ENCODE assay signal across 13 cellular contexts in genomic region chr6:26120807-26121140, GRCh38. TPM values are rescaled to one million over a fixed set of nuclear protein-coding genes. Genes with fewer than 3 reads are reported as not detected.
DNase-seq lines count a peak whose midpoint lies in the region; ATAC-seq and TF ChIP-seq lines count a peak whose summit lies in the region.
"Had no signal": no experiment of that assay in that cellular context is flagged by ENCODE, and none has a peak within 500 bp of the region (broad histone marks: within the 10 kb centered on the region; RNA-seq: fewer than 3 reads in every experiment).

No MANE protein-coding gene starts in this region.

- no peaks in the 10 kb centered on the region for H3K36me3 ChIP-seq in CD4-positive, CD25-positive, alpha-beta regulatory T cell (ENCODE audit: control insufficient read depth, insufficient read depth, low read length)
- no peaks in the 10 kb centered on the region; the same call in 1 of the 2 replicates for H3K36me3 ChIP-seq in HUES48 (ENCODE audit: control insufficient read depth, insufficient read depth, low read length)
- H3K36me3 ChIP-seq in liver (ENCODE audit: control insufficient read depth in 4 of 4, insufficient read depth in 3 of 4, low read depth in 1 of 4, low read length in 3 of 4): no peaks in the 10 kb centered on the region
- H3K36me3 ChIP-seq in gastrocnemius medialis: no peaks in the 10 kb centered on the region

- CTCF ChIA-PET in RWPE1 (lab: Yijun Ruan, JAX): no interaction called here

- H3K27ac Mint-ChIP-seq in CD4-positive, CD25-positive, alpha-beta regulatory T cell: peak overlapping the region; percentile 78 to 100 (median 82)
- peak overlapping the region; percentile 82 for H3K27ac Mint-ChIP-seq in activated T-helper 17 cell treated with anti-CD3 and anti-CD28 coated beads, Interleukin-2, amount 50 U/mL, for 72 hours

- 41% methylated on average over 3 of the region's 3 CpGs for WGBS in liver

- H3K4me3 Mint-ChIP-seq in CD4-positive, CD25-positive, alpha-beta regulatory T cell: peak overlapping the region in 2 of 4 donors; percentile 7 to 13
- H3K4me3 Mint-ChIP-seq in activated T-helper 17 cell treated with anti-CD3 and anti-CD28 coated beads, Interleukin-2, amount 50 U/mL, for 72 hours: peak overlapping the region; percentile 96

- no peak for TF ChIP-seq POLR2A in gastrocnemius medialis (IDR thresholded peaks at IDR 0.05)

- intact Hi-C loops in gastrocnemius medialis (cut with DNase I; ENCODE audit: low total_unique reads): loop anchor here (5.0 to 10.0 kb wide), 3 partner anchors 52 to 1012 kb away; partner anchors contain the start of gene HMGN4

- H3K9ac ChIP-seq in HUES48 (ENCODE audit: low read depth, low read length): no peak overlapping the region; the same call in 1 of the 2 replicates
- H3K9ac ChIP-seq in liver (ENCODE audit: low read depth in 1 of 2, low read length in 2 of 2): peak overlapping the region in 1 of 2 donors; percentile 93

- TF ChIP-seq RAD21 in liver (IDR thresholded peaks at IDR 0.05): no peak

- H3K4me1 Mint-ChIP-seq in CD4-positive, CD25-positive, alpha-beta regulatory T cell: peaks cover 8 to 20% (median 16%) of the 10 kb centered on the region in 4 donors
- peaks cover 16% of the 10 kb centered on the region for H3K4me1 Mint-ChIP-seq in activated T-helper 17 cell treated with anti-CD3 and anti-CD28 coated beads, Interleukin-2, amount 50 U/mL, for 72 hours

- peaks cover 9% of the 10 kb centered on the region for H3K27me3 Mint-ChIP-seq in CD4-positive, CD25-positive, alpha-beta regulatory T cell
- H3K27me3 Mint-ChIP-seq in activated T-helper 17 cell treated with anti-CD3 and anti-CD28 coated beads, Interleukin-2, amount 50 U/mL, for 72 hours: no peaks in the 10 kb centered on the region
- H3K27me3 Mint-ChIP-seq: activated T-cell treated with anti-CD3 and anti-CD28 coated beads, Interleukin-2, amount 50 U/mL, for 24 hours had no signal

- no peaks in the 10 kb centered on the region for H3K9me3 ChIP-seq in CD4-positive, CD25-positive, alpha-beta regulatory T cell (ENCODE audit: control insufficient read depth in 2 of 2, low read length in 2 of 2)
- H3K9me3 ChIP-seq in HUES48 (ENCODE audit: control insufficient read depth, insufficient read depth, low read length) (no peaks in the 10 kb centered on the region), liver (ENCODE audit: control insufficient read depth in 4 of 4, low read length in 3 of 4) (no peaks in the 10 kb centered on the region), gastrocnemius medialis (no peaks in the 10 kb centered on the region)

- H3K9me3 Mint-ChIP-seq in CD4-positive, CD25-positive, alpha-beta regulatory T cell: peaks cover 0 to 4% (median 0%) of the 10 kb centered on the region in 7 donors
- peaks cover 3% of the 10 kb centered on the region for H3K9me3 Mint-ChIP-seq in activated T-helper 17 cell treated with anti-CD3 and anti-CD28 coated beads, Interleukin-2, amount 50 U/mL, for 72 hours
- H3K9me3 Mint-ChIP-seq: activated T-cell treated with anti-CD3 and anti-CD28 coated beads, Interleukin-2, amount 50 U/mL, for 24 hours had no signal

- POLR2A ChIA-PET in RWPE1 (lab: Yijun Ruan, JAX; ENCODE audit: low non-redundant PET): no interaction called here

- peaks cover 13% of the 10 kb centered on the region for H3K4me1 ChIP-seq in CD4-positive, CD25-positive, alpha-beta regulatory T cell (ENCODE audit: control insufficient read depth, insufficient read depth, low read length, poor library complexity, severe bottlenecking)
- H3K4me1 ChIP-seq in HUES48 (ENCODE audit: control insufficient read depth, insufficient read depth, low read length) (peaks cover 16% of the 10 kb centered on the region), liver (ENCODE audit: control insufficient read depth in 4 of 4, insufficient read depth in 4 of 4, low read length in 3 of 4) (peaks cover 0 to 26% (median 8%) of the 10 kb centered on the region in 4 donors), gastrocnemius medialis (peaks cover 0 to 10% of the 10 kb centered on the region in 2 donors)

- no peak for DNase-seq in CD4-positive, CD25-positive, alpha-beta regulatory T cell
- DNase-seq in NCI-H2107 treated with DMSO at 0.1 percent for 48 hours (lab: John Stamatoyannopoulos, UW; ENCODE audit: unreplicated experiment) (no peak), HUDEP-2 (lab: John Stamatoyannopoulos, UW; ENCODE audit: unreplicated experiment in 76 of 76) (no peak), gastrocnemius medialis (no peak), RWPE1 (ENCODE audit: low spot score) (no peak)
- DNase-seq: activated T-cell treated with anti-CD3 and anti-CD28 coated beads, Interleukin-2, amount 50 U/mL, for 24 hours; hippocampal formation; mesendoderm; NCI-H1048; stimulated activated CD4-positive, alpha-beta T cell treated with anti-CD3 and anti-CD28 coated beads, Interleukin-4, amount 100 ng/mL, for 4 hours had no signal

- peaks cover 8% of the 10 kb centered on the region for H3K36me3 Mint-ChIP-seq in CD4-positive, CD25-positive, alpha-beta regulatory T cell
- H3K36me3 Mint-ChIP-seq in activated T-helper 17 cell treated with anti-CD3 and anti-CD28 coated beads, Interleukin-2, amount 50 U/mL, for 72 hours (ENCODE audit: low read depth): peaks cover 33% of the 10 kb centered on the region

- no peak for TF ChIP-seq CTCF in liver (IDR thresholded peaks at IDR 0.05; ENCODE audit: low read depth, low read length, missing input control)
- TF ChIP-seq CTCF in gastrocnemius medialis (IDR thresholded peaks at IDR 0.05 in 4 of 5, conservative IDR thresholded peaks at IDR 0.05 in 1 of 5): no peak
- TF ChIP-seq CTCF in RWPE1 (conservative IDR thresholded peaks at IDR 0.05; ENCODE audit: low read depth): no peak

- no peak overlapping the region for H3K27ac ChIP-seq in CD4-positive, CD25-positive, alpha-beta regulatory T cell (ENCODE audit: insufficient read depth, low read length, poor library complexity, severe bottlenecking)
- H3K27ac ChIP-seq in HUES48 (ENCODE audit: low read depth, low read length) (peak overlapping the region; percentile 69), liver (ENCODE audit: low read depth in 1 of 2, low read length in 2 of 2) (peak overlapping the region; percentile 97 to 99), gastrocnemius medialis (no peak overlapping the region), RWPE1 (no peak overlapping the region)

- H3K27me3 ChIP-seq in CD4-positive, CD25-positive, alpha-beta regulatory T cell (ENCODE audit: control insufficient read depth, insufficient read depth, low read length): no peaks in the 10 kb centered on the region
- H3K27me3 ChIP-seq in HUES48 (ENCODE audit: control insufficient read depth, insufficient read depth, low read length) (no peaks in the 10 kb centered on the region), liver (ENCODE audit: control insufficient read depth in 4 of 4, insufficient read depth in 4 of 4, low read length in 3 of 4) (no peaks in the 10 kb centered on the region), gastrocnemius medialis (no peaks in the 10 kb centered on the region)

- no peak for ATAC-seq in CD4-positive, CD25-positive, alpha-beta regulatory T cell (ENCODE audit: low read depth in 2 of 2)
- ATAC-seq in activated T-helper 17 cell treated with anti-CD3 and anti-CD28 coated beads, Interleukin-2, amount 50 U/mL, for 72 hours (replicated peaks): no peak
- ATAC-seq in gastrocnemius medialis: no peak

- H3K4me3 ChIP-seq in CD4-positive, CD25-positive, alpha-beta regulatory T cell (ENCODE audit: low read depth, low read length): no peak overlapping the region
- no peak overlapping the region for H3K4me3 ChIP-seq in HUES48 (ENCODE audit: low read depth, low read length)
- H3K4me3 ChIP-seq in liver (ENCODE audit: low read depth in 1 of 3, low read length in 3 of 3): peak overlapping the region in 1 of 3 donors; percentile 18
- no peak overlapping the region for H3K4me3 ChIP-seq in gastrocnemius medialis

- in situ Hi-C loops in gastrocnemius medialis (cut with MboI; ENCODE audit: low sequenced_read_pairs in 4 of 4): loop anchor here in 2 of 4 donors (5.0 to 25.0 kb wide), 2 partner anchors 37 to 1017 kb away; a partner anchor contains a TSS

TF ChIP-seq in liver, 16 proteins besides CTCF, POLR2A, EP300 and RAD21:
- TF ChIP-seq YY1 (IDR thresholded peaks at IDR 0.05) (peak; percentile 23), SP1 (IDR thresholded peaks at IDR 0.05) (no peak)

RNA-seq across cellular contexts. Expression of gene HFE, which starts 33.5 kb away (rescaled TPM):
- total RNA-seq in CD4-positive, CD25-positive, alpha-beta regulatory T cell: 2.6 TPM
- polyA plus RNA-seq in CD4-positive, CD25-positive, alpha-beta regulatory T cell: 1 to 10 TPM; 1.2 to 2.5 (median 2.4) TPM
- 1 to 10 TPM; 1.7 to 2.1 TPM for total RNA-seq in activated T-helper 17 cell treated with anti-CD3 and anti-CD28 coated beads, Interleukin-2, amount 50 U/mL, for 72 hours
- total RNA-seq in liver (10 to 100 TPM in 1 of 2 donors, 1 to 10 TPM in 1; 6.7 to 12.7 TPM), gastrocnemius medialis (1 to 10 TPM in 3 of 4 donors, under 1 TPM in 1; 0.10 to 2.0 (median 1.6) TPM)
- polyA plus RNA-seq in liver: 1 to 10 TPM; 6.3 to 9.6 TPM

Comparison
In these comparisons a context has a peak if more than half of its experiments do, and no peak if none do; other contexts are left out.
1. H3K27ac ChIP-seq: peak in HUES48 (single experiment) and liver (2 of 2); none in CD4-positive, CD25-positive, alpha-beta regulatory T cell (single experiment), gastrocnemius medialis (0 of 4) and RWPE1 (single experiment).